Comparison of ENCODE assay signal across 8 cellular contexts in the genomic region with DNA sequence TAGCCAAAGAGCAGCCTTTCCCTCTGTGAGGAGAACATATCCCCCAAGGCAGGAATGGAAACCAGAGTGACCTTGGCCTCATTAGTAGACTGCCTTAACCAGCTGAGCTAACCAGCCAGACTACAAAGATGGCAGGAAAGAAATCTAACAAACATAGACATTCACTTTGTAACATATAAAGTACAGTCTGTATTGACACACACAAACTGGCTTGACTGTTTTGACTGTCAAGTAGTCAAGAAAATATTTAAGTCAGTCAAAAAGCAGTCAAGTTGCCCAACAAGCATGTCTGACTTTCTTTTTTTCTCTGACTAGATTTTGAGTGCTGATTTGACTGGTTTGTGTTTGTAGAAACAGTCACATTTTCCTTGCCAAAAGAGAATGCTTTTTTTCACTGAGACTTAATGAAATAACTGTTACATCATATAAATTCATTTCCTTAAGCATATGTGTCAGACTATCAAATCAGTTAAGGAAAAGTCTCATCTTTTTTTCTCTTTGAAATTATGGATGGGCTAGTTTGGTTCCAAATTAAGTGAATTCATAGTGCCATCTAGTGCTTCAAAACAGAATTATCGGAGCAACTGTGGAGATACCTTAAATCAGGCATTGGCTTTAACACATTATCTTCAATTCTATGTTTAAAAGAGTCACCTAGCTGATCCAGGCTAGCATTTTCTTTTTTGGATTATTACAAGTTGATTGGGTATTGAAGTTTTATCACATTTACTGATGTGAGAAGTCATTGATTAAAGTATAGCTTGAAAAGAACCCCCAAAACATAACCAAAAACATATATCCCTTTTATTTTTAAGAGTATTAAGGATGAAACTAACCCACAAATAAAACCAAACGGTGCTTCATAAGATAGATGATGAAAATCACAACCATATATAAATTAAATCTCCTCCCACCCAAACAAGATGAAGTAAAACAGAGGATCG.
DNase-seq lines count a peak whose midpoint lies in the region; ATAC-seq and TF ChIP-seq lines count a peak whose summit lies in the region.

No MANE protein-coding gene starts in this region.

- H3K4me1 Mint-ChIP-seq in CD4-positive, alpha-beta T cell (ENCODE audit: low read depth): no peaks in the 10 kb centered on the region
- H3K4me1 Mint-ChIP-seq in endothelial cell (ENCODE audit: unreplicated experiment): peaks cover 3% of the 10 kb centered on the region

- H3K27me3 Mint-ChIP-seq in CD4-positive, alpha-beta T cell: no peaks in the 10 kb centered on the region
- H3K27me3 Mint-ChIP-seq in endothelial cell (ENCODE audit: unreplicated experiment): no peaks in the 10 kb centered on the region

- no peak overlapping the region for H3K27ac Mint-ChIP-seq in CD4-positive, alpha-beta T cell
- no peak overlapping the region for H3K27ac Mint-ChIP-seq in endothelial cell (ENCODE audit: unreplicated experiment)

- POLR2A ChIA-PET in CD4-positive, alpha-beta T cell (lab: Charles Lee): no interaction called here

- ATAC-seq in CD4-positive, alpha-beta T cell (ENCODE audit: poor library complexity): peak; percentile 60
- peak; percentile 74 for ATAC-seq in GM18909 (IDR thresholded peaks at IDR 0.05; ENCODE audit: poor library complexity, unreplicated experiment)

- no peaks in the 10 kb centered on the region for H3K27me3 ChIP-seq in CD4-positive, alpha-beta T cell (ENCODE audit: control insufficient read depth, insufficient read depth, low read length)

- H3K27ac ChIP-seq in CD4-positive, alpha-beta T cell (ENCODE audit: low read depth, low read length): no peak overlapping the region

- no peak overlapping the region for H3K4me3 Mint-ChIP-seq in CD4-positive, alpha-beta T cell
- H3K4me3 Mint-ChIP-seq in endothelial cell (ENCODE audit: unreplicated experiment): no peak overlapping the region

- no peaks in the 10 kb centered on the region for H3K9me3 Mint-ChIP-seq in CD4-positive, alpha-beta T cell
- H3K9me3 Mint-ChIP-seq in endothelial cell (ENCODE audit: unreplicated experiment): no peaks in the 10 kb centered on the region

- H3K9me3 ChIP-seq in CD4-positive, alpha-beta T cell (ENCODE audit: control insufficient read depth, low read length): no peaks in the 10 kb centered on the region

- intact Hi-C loops in CD4-positive, alpha-beta T cell (cut with DNase I, micrococcal nuclease): loop anchor here (1.0 to 10.0 kb wide), 7 partner anchors 222 to 1141 kb away; no protein-coding TSS in a partner anchor

- no peaks in the 10 kb centered on the region for H3K36me3 Mint-ChIP-seq in CD4-positive, alpha-beta T cell (ENCODE audit: low read depth)
- no peaks in the 10 kb centered on the region for H3K36me3 Mint-ChIP-seq in endothelial cell (ENCODE audit: low read depth, unreplicated experiment)

- peak; percentile 73 for TF ChIP-seq CTCF in CD4-positive, alpha-beta T cell (IDR thresholded peaks at IDR 0.05)
- TF ChIP-seq CTCF in LNCaP clone FGC (IDR thresholded peaks at IDR 0.05; ENCODE audit: control insufficient read depth, extremely low read depth, insufficient read depth) (peak; percentile 68), endothelial cell (IDR thresholded peaks at IDR 0.05; ENCODE audit: unreplicated experiment) (peak; percentile 56)

- CTCF ChIA-PET in CD4-positive, alpha-beta T cell (lab: Charles Lee): interaction anchor here (0.9 to 1.4 kb wide), 2 partner anchors 54 to 237 kb away, joined by 3 to 4 read pairs; no protein-coding TSS in a partner anchor

- no peak overlapping the region for H3K4me3 ChIP-seq in LNCaP clone FGC (ENCODE audit: low read depth, low read length)

- no peak for DNase-seq in CD4-positive, alpha-beta T cell
- DNase-seq in LNCaP clone FGC (ENCODE audit: low read depth): no peak
- peak; percentile 59 for DNase-seq in RPMI7951 (ENCODE audit: low read depth)
- DNase-seq in endothelial cell (ENCODE audit: low spot score): no peak
- DNase-seq in middle frontal gyrus (ENCODE audit: extremely low spot score, low spot score): peak; percentile 22
- no peak for DNase-seq in effector CD4-positive, alpha-beta T cell
- DNase-seq in GM19238 (ENCODE audit: insufficient read length, low spot score): no peak

Comparison
In these comparisons a context has a peak if more than half of its experiments do, and no peak if none do; other contexts are left out.
1. DNase-seq: peak in RPMI7951 (single experiment) and middle frontal gyrus (single experiment); none in CD4-positive, alpha-beta T cell (0 of 10), LNCaP clone FGC (single experiment), endothelial cell (single experiment), effector CD4-positive, alpha-beta T cell (single experiment) and GM19238 (single experiment).
2. Peak in every context shown above with its lines, with median percentiles within 50 percentile points of each other: CTCF ChIP-seq.